Comparison of ENCODE assay signal across 18 cellular contexts in genomic region chr2:201633862-201634261, GRCh38.
"Had no signal": no experiment of that assay in that cellular context is flagged by ENCODE, and none has a peak within 500 bp of the region (broad histone marks: within the 10 kb centered on the region; RNA-seq: fewer than 3 reads in every experiment).

No MANE protein-coding gene starts in this region.

- H3K4me3 ChIP-seq: esophagus squamous epithelium, heart left ventricle, psoas muscle, right lobe of liver, spleen, tibial artery had no signal

- ATAC-seq: effector memory CD8-positive, alpha-beta T cell; heart left ventricle; naive thymus-derived CD4-positive, alpha-beta T cell; psoas muscle; right lobe of liver; stimulated activated memory B cell treated with anti-CD40 and anti-IgM and Interleukin-4, amounts not matched to agents 10 μg/mL and 1 μg/mL and 100 μg/mL, for 72 hours had no signal

- H3K27ac ChIP-seq: esophagus squamous epithelium, heart left ventricle, parathyroid adenoma, psoas muscle, right lobe of liver, spleen, tibial artery had no signal

- H3K27me3 ChIP-seq: esophagus squamous epithelium, heart left ventricle, right lobe of liver, spleen, tibial artery had no signal

- H3K9me3 ChIP-seq: esophagus squamous epithelium, heart left ventricle, psoas muscle, right lobe of liver, spleen, tibial artery had no signal

- H3K36me3 ChIP-seq: right lobe of liver had no signal

- DNase-seq: effector memory CD8-positive, alpha-beta T cell; esophagus squamous epithelium; heart left ventricle; hippocampal formation; kidney glomerular epithelial cell; mammary epithelial cell; naive thymus-derived CD4-positive, alpha-beta T cell; nephron progenitor cell; psoas muscle; retina; right lobe of liver; spleen; stimulated activated CD4-positive, alpha-beta T cell treated with anti-CD3 and anti-CD28 coated beads, Interleukin-15, amount 100 ng/mL, for 24 hours; stimulated activated CD4-positive, alpha-beta T cell treated with anti-CD3 and anti-CD28 coated beads, Interleukin-1b, Interleukin-23, amount 100 ng/mL, for 48 hours; stimulated activated CD4-positive, alpha-beta T cell treated with anti-CD3 and anti-CD28 coated beads, Interleukin-4, amount 100 ng/mL, for 24 hours; tibial artery had no signal

- H3K4me1 ChIP-seq: esophagus squamous epithelium, parathyroid adenoma, psoas muscle, right lobe of liver, spleen, tibial artery had no signal
